16 cellular contexts compared by ENCODE assay signal in genomic region chr7:141145630-141145982, GRCh38.
DNase-seq lines count a peak whose midpoint lies in the region; ATAC-seq and TF ChIP-seq lines count a peak whose summit lies in the region.
"Had no signal": no experiment of that assay in that cellular context is flagged by ENCODE, and none has a peak within 500 bp of the region (broad histone marks: within the 10 kb centered on the region; RNA-seq: fewer than 3 reads in every experiment).

No MANE protein-coding gene starts in this region.

- TF ChIP-seq EP300 in SK-N-SH (IDR thresholded peaks at IDR 0.05; ENCODE audit: borderline replicate concordance in 1 of 2, low read depth in 1 of 2, low read length in 1 of 2), result peak in 1 of 2 experiments; percentile 68; a peak in 1 of 4 replicates

- no peaks in the 10 kb centered on the region for H3K27me3 ChIP-seq in SK-N-SH (ENCODE audit: insufficient read depth)
- no peaks in the 10 kb centered on the region for H3K27me3 ChIP-seq in smooth muscle cell (ENCODE audit: low read depth)
- H3K27me3 ChIP-seq: Peyer's patch had no signal

- H3K4me1 ChIP-seq in SK-N-SH (ENCODE audit: control insufficient read depth in 1 of 2, insufficient read depth in 2 of 2, low read depth in 1 of 2, low read length in 1 of 2), result peaks cover 0 to 31% of the 10 kb centered on the region in 2 experiments; a peak in 1 of 4 replicates
- H3K4me1 ChIP-seq in smooth muscle cell (ENCODE audit: low read depth), result peaks cover 8% of the 10 kb centered on the region
- H3K4me1 ChIP-seq: Caco-2, Peyer's patch had no signal

- H3K79me2 ChIP-seq in SK-N-SH (ENCODE audit: insufficient read depth) (no peaks in the 10 kb centered on the region), smooth muscle cell (ENCODE audit: low read depth) (no peaks in the 10 kb centered on the region)

- no peaks in the 10 kb centered on the region for H3K9me2 ChIP-seq in SK-N-SH

- H3K4me3 ChIP-seq in SK-N-SH (ENCODE audit: low read depth in 2 of 2, low read length in 1 of 2) (no peak overlapping the region), smooth muscle cell (no peak overlapping the region)
- H3K4me3 ChIP-seq: Peyer's patch had no signal

- POLR2A ChIA-PET in SK-N-SH (lab: Yijun Ruan, JAX), result interaction anchor here (0.8 to 2.0 kb wide), 5 partner anchors 13 to 131 kb away, joined by 3 to 7 read pairs (median 4); partner anchors contain the start of genes MRPS33 and TMEM178B

- H3K4me2 ChIP-seq in SK-N-SH (no peak overlapping the region), smooth muscle cell (peak overlapping the region; percentile 40)

- ATAC-seq in SK-N-SH treated with all-trans-retinoic acid at 6 μM for 48 hours (no peak), HG02884 (IDR thresholded peaks at IDR 0.05; ENCODE audit: unreplicated experiment) (no peak)

- CTCF ChIA-PET in SK-N-SH (lab: Yijun Ruan, JAX), result interaction anchor here (0.8 to 3.1 kb wide), 11 partner anchors 10 to 387 kb away, joined by 3 to 10 read pairs (median 3); partner anchors contain the start of gene MRPS33

- H3K27ac ChIP-seq in SK-N-SH (ENCODE audit: low read depth in 2 of 2, low read length in 1 of 2) (peak overlapping the region in 1 of 2 experiments; percentile 89; a peak in 2 of 4 replicates), smooth muscle cell (ENCODE audit: low read depth) (peak overlapping the region; percentile 52)
- H3K27ac ChIP-seq: 22Rv1, Peyer's patch had no signal

- H3K36me3 ChIP-seq in SK-N-SH (replicated peaks in 1 of 2; ENCODE audit: control insufficient read depth in 1 of 2, insufficient read depth in 2 of 2, low read length in 1 of 2) (no peaks in the 10 kb centered on the region), smooth muscle cell (ENCODE audit: low read depth) (no peaks in the 10 kb centered on the region)
- H3K36me3 ChIP-seq: Peyer's patch had no signal

- DNase-seq in SK-N-SH, result peak; percentile 75
- DNase-seq in RPMI7951 (ENCODE audit: low read depth), result peak; percentile 91
- DNase-seq in fibroblast of peridontal ligament (ENCODE audit: extremely low read depth), result peak; percentile 1
- DNase-seq in smooth muscle cell (lab: John Stamatoyannopoulos, UW; ENCODE audit: unreplicated experiment), result no peak
- no peak for DNase-seq in activated gamma-delta T cell (lab: John Stamatoyannopoulos, UW)
- DNase-seq in AG08396 (ENCODE audit: low spot score), result no peak
- DNase-seq: Caco-2; CD4-positive, alpha-beta T cell; Kasumi-1; NCI-H1105; NCI-H2081 treated with DMSO at 0.1 percent for 48 hours; Peyer's patch; Right ventricle myocardium superior had no signal

- H2AFZ ChIP-seq in SK-N-SH (ENCODE audit: low read depth) (no peak overlapping the region), smooth muscle cell (ENCODE audit: low read depth) (no peak overlapping the region)

- TF ChIP-seq CTCF in SK-N-SH (IDR thresholded peaks at IDR 0.05) (no peak), smooth muscle cell (IDR thresholded peaks at IDR 0.05; ENCODE audit: borderline replicate concordance, insufficient read depth, poor library complexity, severe bottlenecking) (no peak)

- H4K20me1 ChIP-seq in SK-N-SH (ENCODE audit: insufficient read depth), result no peaks in the 10 kb centered on the region
- H4K20me1 ChIP-seq in smooth muscle cell (ENCODE audit: low read depth), result no peaks in the 10 kb centered on the region

- H3K9me3 ChIP-seq in SK-N-SH (0 out of 2 replicates have a peak, but pooled peaks cover 3% of the 10 kb centered on the region), smooth muscle cell (replicated peaks; ENCODE audit: low read depth) (no peaks in the 10 kb centered on the region)
- H3K9me3 ChIP-seq: Peyer's patch had no signal

- 6% methylated on average over 3 of the region's 3 CpGs for WGBS in SK-N-SH (ENCODE audit: low lambda C conversion rate)
- 46% methylated on average over 3 of the region's 3 CpGs for WGBS in smooth muscle cell (ENCODE audit: low lambda C conversion rate)

- H3K9ac ChIP-seq in SK-N-SH (no peak overlapping the region), smooth muscle cell (ENCODE audit: low read depth) (no peak overlapping the region)

- no peak for TF ChIP-seq RAD21 in SK-N-SH (IDR thresholded peaks at IDR 0.05; ENCODE audit: low read length)

- H3F3A ChIP-seq in SK-N-SH (replicated peaks; ENCODE audit: insufficient read depth) (no peaks in the 10 kb centered on the region), smooth muscle cell (ENCODE audit: low read depth) (no peaks in the 10 kb centered on the region)

TF ChIP-seq in SK-N-SH, 30 proteins besides CTCF, POLR2A, EP300 and RAD21:
- no peak for TF ChIP-seq POLR2AphosphoS5 (IDR thresholded peaks at IDR 0.05; ENCODE audit: low read depth, low read length)
- peak; percentile 70 for TF ChIP-seq FOXJ3 (CRISPR knock-in tag; IDR thresholded peaks at IDR 0.05)
- TF ChIP-seq ELF1 (IDR thresholded peaks at IDR 0.05), result no peak
- no peak for TF ChIP-seq FOXM1 (IDR thresholded peaks at IDR 0.05; ENCODE audit: low read depth)
- TF ChIP-seq REST (IDR thresholded peaks at IDR 0.05; ENCODE audit: low read depth, low read length), result no peak
- peak; percentile 85 for TF ChIP-seq GATA2 (CRISPR knock-in tag; IDR thresholded peaks at IDR 0.05)
- TF ChIP-seq MXI1 (IDR thresholded peaks at IDR 0.05; ENCODE audit: low read depth, low read length), result peak; percentile 46; the same call in 1 of the 2 replicates
- TF ChIP-seq TAF1 (IDR thresholded peaks at IDR 0.05; ENCODE audit: borderline replicate concordance, low read depth, low read length), result no peak

TF ChIP-seq in SK-N-SH treated with all-trans-retinoic acid at 6 μM for 48 hours, 23 proteins besides CTCF, POLR2A, EP300 and RAD21:
- TF ChIP-seq ZNF565 (CRISPR knock-in tag; conservative IDR thresholded peaks at IDR 0.05; ENCODE audit: low read depth), result no peak
- TF ChIP-seq TOX (CRISPR knock-in tag; IDR thresholded peaks at IDR 0.05; ENCODE audit: borderline replicate concordance), result no peak
- TF ChIP-seq ESRRG (CRISPR knock-in tag; IDR thresholded peaks at IDR 0.05), result no peak
- no peak for TF ChIP-seq CSRNP3 (CRISPR knock-in tag; IDR thresholded peaks at IDR 0.05)
- no peak for TF ChIP-seq POU6F1 (CRISPR knock-in tag; IDR thresholded peaks at IDR 0.05; ENCODE audit: borderline replicate concordance, low read depth)
- TF ChIP-seq ZFP3 (CRISPR knock-in tag; IDR thresholded peaks at IDR 0.05), result no peak
- TF ChIP-seq ZNF8 (CRISPR knock-in tag; IDR thresholded peaks at IDR 0.05), result no peak
- no peak for TF ChIP-seq CSDC2 (CRISPR knock-in tag; IDR thresholded peaks at IDR 0.05)
- TF ChIP-seq ZC3H10 (CRISPR knock-in tag; IDR thresholded peaks at IDR 0.05), result no peak
- no peak for TF ChIP-seq ISL1 (CRISPR knock-in tag; IDR thresholded peaks at IDR 0.05)
- TF ChIP-seq ZFP30 (CRISPR knock-in tag; IDR thresholded peaks at IDR 0.05), result no peak
- no peak for TF ChIP-seq BACH2 (CRISPR knock-in tag; IDR thresholded peaks at IDR 0.05; ENCODE audit: borderline replicate concordance)
- no peak for TF ChIP-seq TSHZ2 (CRISPR knock-in tag; IDR thresholded peaks at IDR 0.05)
- TF ChIP-seq ARNTL (CRISPR knock-in tag; IDR thresholded peaks at IDR 0.05; ENCODE audit: borderline replicate concordance, low read depth), result no peak
- TF ChIP-seq SNAI2 (CRISPR knock-in tag; IDR thresholded peaks at IDR 0.05), result no peak

Comparison
In these comparisons a context has a peak if more than half of its experiments do, and no peak if none do; other contexts are left out.
1. DNase-seq: peak in SK-N-SH (single experiment), RPMI7951 (single experiment) and fibroblast of peridontal ligament (single experiment); none in smooth muscle cell (single experiment), activated gamma-delta T cell (single experiment) and AG08396 (single experiment).